13 cellular contexts compared by ENCODE assay signal in genomic region chr3:99868438-99868723, GRCh38. TPM values are rescaled to one million over a fixed set of nuclear protein-coding genes. Genes with fewer than 3 reads are reported as not detected.
DNase-seq lines count a peak whose midpoint lies in the region; TF ChIP-seq lines count a peak whose summit lies in the region.
"Had no signal": no experiment of that assay in that cellular context is flagged by ENCODE, and none has a peak within 500 bp of the region (broad histone marks: within the 10 kb centered on the region; RNA-seq: fewer than 3 reads in every experiment).

No MANE protein-coding gene starts in this region.

- no peaks in the 10 kb centered on the region for H3K27me3 ChIP-seq in mammary epithelial cell (ENCODE audit: insufficient read depth, low read length)
- H3K27me3 ChIP-seq in sigmoid colon: no peaks in the 10 kb centered on the region

- DNase-seq in NCI-H2196 (lab: John Stamatoyannopoulos, UW; ENCODE audit: unreplicated experiment) (peak; percentile 26), NCI-H2196 treated with DMSO at 0.1 percent for 48 hours (lab: John Stamatoyannopoulos, UW; ENCODE audit: unreplicated experiment) (no peak), NCI-H1105 treated with DMSO at 0.1 percent for 48 hours (lab: John Stamatoyannopoulos, UW) (peak; percentile 28), mammary epithelial cell (peak; percentile 38), sigmoid colon (no peak), EL (no peak), SHP77 treated with DMSO at 0.1 percent for 48 hours (lab: John Stamatoyannopoulos, UW) (no peak), head of caudate nucleus (no peak)
- DNase-seq: activated T-cell treated with anti-CD3 and anti-CD28 coated beads, Interleukin-2, amount 50 U/mL, for 4 hours; GDM1; NCI-H2227 treated with DMSO at 0.1 percent for 48 hours; T-cell had no signal

- H3K9ac ChIP-seq in mammary epithelial cell (ENCODE audit: insufficient read depth, low read length): no peak overlapping the region

- 7% methylated on average over 1 of the region's 1 CpG for WGBS in mammary epithelial cell (ENCODE audit: low coverage, missing lambda C conversion rate)
- WGBS in sigmoid colon, 2 donors: 9 to 16% methylated on average over 1 of the region's 1 CpG

- H3K79me2 ChIP-seq in mammary epithelial cell (ENCODE audit: insufficient read depth, low read length): peaks cover 56% of the 10 kb centered on the region

- H3K27ac ChIP-seq in mammary epithelial cell (ENCODE audit: insufficient read depth, low read depth, low read length) (no peak overlapping the region), sigmoid colon (peak overlapping the region; percentile 90 to 95 (median 93))
- H3K27ac ChIP-seq: HL-60 had no signal

- dilution Hi-C loops in mammary epithelial cell (cut with HindIII; ENCODE audit: low sequenced_read_pairs): no loop called here

- H3K4me2 ChIP-seq in mammary epithelial cell (ENCODE audit: insufficient read depth, low read depth, low read length): no peak overlapping the region

- no peaks in the 10 kb centered on the region for H4K20me1 ChIP-seq in mammary epithelial cell (ENCODE audit: insufficient read depth, low read length)

- no TSS peak for BruUV-seq in mammary epithelial cell (replicated peaks; lab: Mats Ljungman, UMichigan)

- no peak for TF ChIP-seq EP300 in sigmoid colon (IDR thresholded peaks at IDR 0.05)

- CTCF ChIA-PET in mammary epithelial cell (lab: Charles Lee; ENCODE audit: low non-redundant PET): no interaction called here

- H3K9me3 ChIP-seq in mammary epithelial cell (replicated peaks; ENCODE audit: insufficient read depth, low read length): no peaks in the 10 kb centered on the region
- H3K9me3 ChIP-seq in sigmoid colon: no peaks in the 10 kb centered on the region

- no peak overlapping the region for H2AFZ ChIP-seq in mammary epithelial cell (ENCODE audit: low read depth, low read length)

- no peak for TF ChIP-seq CTCF in mammary epithelial cell (conservative IDR thresholded peaks at IDR 0.05 in 1 of 2, IDR thresholded peaks at IDR 0.05 in 1 of 2; ENCODE audit: extremely low read depth in 1 of 2, insufficient read depth in 1 of 2, low read depth in 1 of 2, low read length in 2 of 2)
- TF ChIP-seq CTCF in sigmoid colon (IDR thresholded peaks at IDR 0.05): no peak

- in situ Hi-C loops in mammary epithelial cell (cut with MboI; ENCODE audit: low sequenced_read_pairs in 2 of 2): no loop called here

- no peaks in the 10 kb centered on the region for H3K36me3 ChIP-seq in mammary epithelial cell (ENCODE audit: insufficient read depth, low read length)
- peaks cover 0 to 10% (median 0%) of the 10 kb centered on the region in 4 donors for H3K36me3 ChIP-seq in sigmoid colon

- intact Hi-C loops in mammary epithelial cell (cut with micrococcal nuclease) (no loop called here), sigmoid colon (cut with DNase I) (no loop called here), head of caudate nucleus (cut with DNase I) (no loop called here)

- H3K4me3 ChIP-seq in mammary epithelial cell (replicated peaks in 1 of 3; ENCODE audit: insufficient read depth in 1 of 3, low read depth in 2 of 3, low read length in 3 of 3): no peak overlapping the region
- peak overlapping the region in 1 of 4 donors; percentile 5 for H3K4me3 ChIP-seq in sigmoid colon

- H3K4me1 ChIP-seq in mammary epithelial cell (ENCODE audit: insufficient read depth, low read length): peaks cover 21% of the 10 kb centered on the region
- H3K4me1 ChIP-seq in sigmoid colon: peaks cover 0 to 98% (median 84%) of the 10 kb centered on the region in 4 donors

- TF ChIP-seq POLR2A in sigmoid colon (IDR thresholded peaks at IDR 0.05): no peak

RNA-seq across cellular contexts. Expression of gene CMSS1, which starts 50.7 kb away (rescaled TPM):
- 10 to 100 TPM; 20.8 to 55.3 TPM for total RNA-seq in mammary epithelial cell
- polyA plus RNA-seq in mammary epithelial cell: 24.7 TPM
- 0.67 TPM for polyA minus RNA-seq in mammary epithelial cell
- 10 to 100 TPM; 11.1 to 19.4 (median 16.6) TPM for total RNA-seq in sigmoid colon
- polyA plus RNA-seq in sigmoid colon: 10 to 100 TPM in 1 of 3 donors, 1 to 10 TPM in 2; 6.0 to 19.2 (median 7.6) TPM

Comparison
In these comparisons a context has a peak if more than half of its experiments do, and no peak if none do; other contexts are left out.
1. DNase-seq: peak in NCI-H2196 (single experiment), NCI-H1105 treated with DMSO at 0.1 percent for 48 hours (single experiment) and mammary epithelial cell (single experiment); none in NCI-H2196 treated with DMSO at 0.1 percent for 48 hours (single experiment), sigmoid colon (single experiment), EL (single experiment), SHP77 treated with DMSO at 0.1 percent for 48 hours (single experiment) and head of caudate nucleus (0 of 42).